Comparison of ENCODE assay signal across 8 cellular contexts in genomic region chr1:53959664-53960250, GRCh38. TPM values are rescaled to one million over a fixed set of nuclear protein-coding genes. Genes with fewer than 3 reads are reported as not detected.
DNase-seq lines count a peak whose midpoint lies in the region; ATAC-seq and TF ChIP-seq lines count a peak whose summit lies in the region.

No MANE protein-coding gene starts in this region.

- H3K9me3 Mint-ChIP-seq in mesothelial cell of epicardium: no peaks in the 10 kb centered on the region

- ATAC-seq in HG03432 (IDR thresholded peaks at IDR 0.05; ENCODE audit: unreplicated experiment) (no peak), HG03439 (IDR thresholded peaks at IDR 0.05; ENCODE audit: unreplicated experiment) (no peak), GM19397 (IDR thresholded peaks at IDR 0.05; ENCODE audit: unreplicated experiment) (no peak)

- no peaks in the 10 kb centered on the region for H3K27me3 Mint-ChIP-seq in mesothelial cell of epicardium (ENCODE audit: low read depth)

- in situ Hi-C loops in astrocyte of the spinal cord (cut with HindIII; ENCODE audit: low sequenced_read_pairs): no loop called here

- H3K4me1 Mint-ChIP-seq in mesothelial cell of epicardium: peaks cover 24% of the 10 kb centered on the region

- H3K36me3 Mint-ChIP-seq in mesothelial cell of epicardium: peaks cover 24% of the 10 kb centered on the region

- DNase-seq in Daoy (ENCODE audit: low read depth) (peak; percentile 8), Kasumi-1 (lab: John Stamatoyannopoulos, UW) (peak; percentile 74 to 80), astrocyte of the spinal cord (ENCODE audit: low read depth, low spot score) (peak; percentile 22), mesothelial cell of epicardium (ENCODE audit: low spot score in 2 of 2, unreplicated experiment in 2 of 2) (no peak), T1000 (lab: John Stamatoyannopoulos, UW) (no peak)

- H3K27ac Mint-ChIP-seq in mesothelial cell of epicardium: no peak overlapping the region

- peak; percentile 32 for TF ChIP-seq CTCF in astrocyte of the spinal cord (IDR thresholded peaks at IDR 0.05; ENCODE audit: low read depth, low read length)
- peak; percentile 68 for TF ChIP-seq CTCF in mesothelial cell of epicardium (IDR thresholded peaks at IDR 0.05; ENCODE audit: unreplicated experiment)

- no peak overlapping the region for H3K4me3 Mint-ChIP-seq in mesothelial cell of epicardium

- no peak overlapping the region for H3K4me3 ChIP-seq in astrocyte of the spinal cord (ENCODE audit: low read depth, low read length)

RNA-seq across cellular contexts. Expression of gene LRRC42, which starts 13.6 kb away (rescaled TPM):
- 39.8 and 43.8 TPM in 2 replicates for total RNA-seq in Daoy (2014; rRNA removed; shearing (Covaris generic))
- total RNA-seq in mesothelial cell of epicardium: 42.1 to 43.4 TPM (median 43.2 TPM) in 3 replicates

RNA-seq across cellular contexts. Expression of gene IFT25, which starts 14.3 kb away (rescaled TPM):
- total RNA-seq in Daoy (2014; rRNA removed; shearing (Covaris generic)): 57.0 and 67.2 TPM in 2 replicates
- 36.8 to 38.2 TPM (median 37.0 TPM) in 3 replicates for total RNA-seq in mesothelial cell of epicardium

RNA-seq across cellular contexts. Expression of gene LDLRAD1, which starts 58.2 kb away (rescaled TPM):
- total RNA-seq in Daoy (2014; rRNA removed; shearing (Covaris generic)): not detected in 2 replicates
- total RNA-seq in mesothelial cell of epicardium: not detected in 3 replicates

Comparison
In these comparisons a context has a peak if more than half of its experiments do, and no peak if none do; other contexts are left out.
1. DNase-seq: peak in Daoy (single experiment), Kasumi-1 (2 of 2) and astrocyte of the spinal cord (single experiment); none in mesothelial cell of epicardium (0 of 2) and T1000 (single experiment).